1 cellular context compared by ENCODE assay signal in the genomic region with DNA sequence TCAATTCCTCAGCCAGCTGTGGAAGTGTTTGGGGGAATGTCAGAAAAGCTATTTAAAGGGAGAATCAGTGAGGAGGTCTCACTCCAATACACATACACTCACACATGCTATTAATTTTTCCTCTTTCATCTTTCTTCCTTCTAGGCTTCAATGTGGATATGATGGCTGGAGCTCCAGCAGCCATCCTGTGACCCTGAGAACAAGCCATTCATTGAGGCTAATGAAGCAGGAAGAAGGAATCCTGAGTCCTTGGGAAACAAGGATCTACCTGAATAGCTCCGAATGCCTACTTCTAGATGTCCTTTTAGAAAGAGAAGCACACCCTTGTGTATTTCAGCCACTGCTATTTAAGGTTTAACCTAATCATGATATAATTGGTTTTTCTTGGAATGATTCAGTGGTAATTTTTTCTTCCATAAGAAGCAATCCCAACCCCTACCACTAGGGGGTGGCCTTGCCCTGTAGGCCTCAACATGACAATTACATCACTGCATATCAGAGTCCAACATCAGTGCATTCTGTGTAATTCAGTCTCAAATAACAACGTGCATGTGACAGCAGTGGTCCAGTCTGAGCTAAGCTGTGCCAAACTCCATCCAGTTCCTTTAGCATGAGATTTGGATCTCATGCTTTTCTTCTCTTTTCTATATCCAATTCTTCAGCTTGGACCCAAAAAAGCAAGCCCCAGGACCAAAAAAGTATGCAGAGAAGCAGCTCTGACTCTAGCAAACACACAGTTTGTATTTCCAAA.
TF ChIP-seq lines count a peak whose summit lies in the region.

No MANE protein-coding gene starts in this region.

TF ChIP-seq in HepG2, 621 proteins besides CTCF, POLR2A, EP300 and RAD21 (continued from another document and continues in another):
- TF ChIP-seq ARID3A (IDR thresholded peaks at IDR 0.05; ENCODE audit: low read depth, low read length) = peak; percentile 90
- TF ChIP-seq, protein P1, sequence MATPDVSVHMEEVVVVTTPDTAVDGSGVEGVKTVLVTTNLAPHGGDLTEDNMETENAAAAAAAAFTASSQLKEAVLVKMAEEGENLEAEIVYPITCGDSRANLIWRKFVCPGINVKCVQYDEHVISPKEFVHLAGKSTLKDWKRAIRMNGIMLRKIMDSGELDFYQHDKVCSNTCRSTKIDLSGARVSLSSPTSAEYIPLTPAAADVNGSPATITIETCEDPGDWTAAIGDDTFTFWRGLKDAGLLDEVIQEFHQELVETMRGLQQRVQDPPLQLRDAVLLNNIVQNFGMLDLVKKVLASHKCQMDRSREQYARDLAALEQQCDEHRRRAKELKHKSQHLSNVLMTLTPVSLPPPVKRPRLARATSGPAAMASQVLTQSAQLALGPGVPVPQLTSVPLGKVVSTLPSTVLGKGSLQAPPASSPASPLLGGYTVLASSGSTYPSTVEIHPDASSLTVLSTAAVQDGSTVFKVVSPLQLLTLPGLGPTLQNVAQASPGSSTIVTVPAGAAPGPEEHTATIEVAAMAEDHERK (CRISPR knock-in tag; IDR thresholded peaks at IDR 0.05; ENCODE audit: low read depth) = no peak
- no peak for TF ChIP-seq RELA (CRISPR knock-in tag; IDR thresholded peaks at IDR 0.05)
- no peak for TF ChIP-seq NCOA2 (CRISPR knock-in tag; IDR thresholded peaks at IDR 0.05)
- TF ChIP-seq RORA (CRISPR knock-in tag; IDR thresholded peaks at IDR 0.05) = no peak
- TF ChIP-seq GATAD2A (CRISPR knock-in tag; IDR thresholded peaks at IDR 0.05) = no peak
- no peak for TF ChIP-seq CCAR2 (optimal IDR thresholded peaks at IDR 0.05; ENCODE audit: low read depth, low read length)
- no peak for TF ChIP-seq GLI4 (CRISPR knock-in tag; IDR thresholded peaks at IDR 0.05; ENCODE audit: borderline replicate concordance)
- no peak for TF ChIP-seq ARID4A (CRISPR knock-in tag; IDR thresholded peaks at IDR 0.05; ENCODE audit: borderline replicate concordance)
- no peak for TF ChIP-seq PHF8 (CRISPR knock-in tag; IDR thresholded peaks at IDR 0.05)
- TF ChIP-seq GABPA (IDR thresholded peaks at IDR 0.05; ENCODE audit: low read depth, low read length) = no peak
- TF ChIP-seq GABPA (CRISPR knock-in tag; IDR thresholded peaks at IDR 0.05; ENCODE audit: low read depth) = no peak
- TF ChIP-seq, protein P2, sequence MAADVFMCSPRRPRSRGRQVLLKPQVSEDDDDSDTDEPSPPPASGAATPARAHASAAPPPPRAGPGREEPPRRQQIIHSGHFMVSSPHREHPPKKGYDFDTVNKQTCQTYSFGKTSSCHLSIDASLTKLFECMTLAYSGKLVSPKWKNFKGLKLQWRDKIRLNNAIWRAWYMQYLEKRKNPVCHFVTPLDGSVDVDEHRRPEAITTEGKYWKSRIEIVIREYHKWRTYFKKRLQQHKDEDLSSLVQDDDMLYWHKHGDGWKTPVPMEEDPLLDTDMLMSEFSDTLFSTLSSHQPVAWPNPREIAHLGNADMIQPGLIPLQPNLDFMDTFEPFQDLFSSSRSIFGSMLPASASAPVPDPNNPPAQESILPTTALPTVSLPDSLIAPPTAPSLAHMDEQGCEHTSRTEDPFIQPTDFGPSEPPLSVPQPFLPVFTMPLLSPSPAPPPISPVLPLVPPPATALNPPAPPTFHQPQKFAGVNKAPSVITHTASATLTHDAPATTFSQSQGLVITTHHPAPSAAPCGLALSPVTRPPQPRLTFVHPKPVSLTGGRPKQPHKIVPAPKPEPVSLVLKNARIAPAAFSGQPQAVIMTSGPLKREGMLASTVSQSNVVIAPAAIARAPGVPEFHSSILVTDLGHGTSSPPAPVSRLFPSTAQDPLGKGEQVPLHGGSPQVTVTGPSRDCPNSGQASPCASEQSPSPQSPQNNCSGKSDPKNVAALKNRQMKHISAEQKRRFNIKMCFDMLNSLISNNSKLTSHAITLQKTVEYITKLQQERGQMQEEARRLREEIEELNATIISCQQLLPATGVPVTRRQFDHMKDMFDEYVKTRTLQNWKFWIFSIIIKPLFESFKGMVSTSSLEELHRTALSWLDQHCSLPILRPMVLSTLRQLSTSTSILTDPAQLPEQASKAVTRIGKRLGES (CRISPR knock-in tag; IDR thresholded peaks at IDR 0.05; ENCODE audit: borderline replicate concordance) = no peak
- no peak for TF ChIP-seq ZNF772 (CRISPR knock-in tag; IDR thresholded peaks at IDR 0.05)
- no peak for TF ChIP-seq PRMT3 (CRISPR knock-in tag; IDR thresholded peaks at IDR 0.05; ENCODE audit: borderline replicate concordance, low read depth)
- no peak for TF ChIP-seq ELF3 (CRISPR knock-in tag; IDR thresholded peaks at IDR 0.05)
- TF ChIP-seq PTBP1 (IDR thresholded peaks at IDR 0.05; ENCODE audit: low read depth, low read length, poor library complexity, severe bottlenecking) = no peak
- TF ChIP-seq DMAP1 (CRISPR knock-in tag; IDR thresholded peaks at IDR 0.05) = no peak
- TF ChIP-seq, protein P3, sequence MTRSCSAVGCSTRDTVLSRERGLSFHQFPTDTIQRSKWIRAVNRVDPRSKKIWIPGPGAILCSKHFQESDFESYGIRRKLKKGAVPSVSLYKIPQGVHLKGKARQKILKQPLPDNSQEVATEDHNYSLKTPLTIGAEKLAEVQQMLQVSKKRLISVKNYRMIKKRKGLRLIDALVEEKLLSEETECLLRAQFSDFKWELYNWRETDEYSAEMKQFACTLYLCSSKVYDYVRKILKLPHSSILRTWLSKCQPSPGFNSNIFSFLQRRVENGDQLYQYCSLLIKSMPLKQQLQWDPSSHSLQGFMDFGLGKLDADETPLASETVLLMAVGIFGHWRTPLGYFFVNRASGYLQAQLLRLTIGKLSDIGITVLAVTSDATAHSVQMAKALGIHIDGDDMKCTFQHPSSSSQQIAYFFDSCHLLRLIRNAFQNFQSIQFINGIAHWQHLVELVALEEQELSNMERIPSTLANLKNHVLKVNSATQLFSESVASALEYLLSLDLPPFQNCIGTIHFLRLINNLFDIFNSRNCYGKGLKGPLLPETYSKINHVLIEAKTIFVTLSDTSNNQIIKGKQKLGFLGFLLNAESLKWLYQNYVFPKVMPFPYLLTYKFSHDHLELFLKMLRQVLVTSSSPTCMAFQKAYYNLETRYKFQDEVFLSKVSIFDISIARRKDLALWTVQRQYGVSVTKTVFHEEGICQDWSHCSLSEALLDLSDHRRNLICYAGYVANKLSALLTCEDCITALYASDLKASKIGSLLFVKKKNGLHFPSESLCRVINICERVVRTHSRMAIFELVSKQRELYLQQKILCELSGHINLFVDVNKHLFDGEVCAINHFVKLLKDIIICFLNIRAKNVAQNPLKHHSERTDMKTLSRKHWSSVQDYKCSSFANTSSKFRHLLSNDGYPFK (CRISPR knock-in tag; IDR thresholded peaks at IDR 0.05; ENCODE audit: borderline replicate concordance) = no peak
- no peak for TF ChIP-seq ZNF207 (IDR thresholded peaks at IDR 0.05; ENCODE audit: borderline replicate concordance)
- no peak for TF ChIP-seq NBN (conservative IDR thresholded peaks at IDR 0.05)
- TF ChIP-seq NFAT5 (CRISPR knock-in tag; IDR thresholded peaks at IDR 0.05) = no peak
- TF ChIP-seq CENPX (CRISPR knock-in tag; IDR thresholded peaks at IDR 0.05) = no peak
- no peak for TF ChIP-seq SIX4 (CRISPR knock-in tag; IDR thresholded peaks at IDR 0.05)
- no peak for TF ChIP-seq ZSCAN29 (CRISPR knock-in tag; conservative IDR thresholded peaks at IDR 0.05)
- no peak for TF ChIP-seq NFYB (CRISPR knock-in tag; IDR thresholded peaks at IDR 0.05)
- peak; percentile 90 for TF ChIP-seq HNF4A (CRISPR knock-in tag; IDR thresholded peaks at IDR 0.05)
- no peak for TF ChIP-seq ZNF598 (CRISPR knock-in tag; IDR thresholded peaks at IDR 0.05; ENCODE audit: borderline replicate concordance)
- TF ChIP-seq, protein P4, sequence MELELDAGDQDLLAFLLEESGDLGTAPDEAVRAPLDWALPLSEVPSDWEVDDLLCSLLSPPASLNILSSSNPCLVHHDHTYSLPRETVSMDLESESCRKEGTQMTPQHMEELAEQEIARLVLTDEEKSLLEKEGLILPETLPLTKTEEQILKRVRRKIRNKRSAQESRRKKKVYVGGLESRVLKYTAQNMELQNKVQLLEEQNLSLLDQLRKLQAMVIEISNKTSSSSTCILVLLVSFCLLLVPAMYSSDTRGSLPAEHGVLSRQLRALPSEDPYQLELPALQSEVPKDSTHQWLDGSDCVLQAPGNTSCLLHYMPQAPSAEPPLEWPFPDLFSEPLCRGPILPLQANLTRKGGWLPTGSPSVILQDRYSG (CRISPR knock-in tag; IDR thresholded peaks at IDR 0.05) = no peak
- no peak for TF ChIP-seq ZNF101 (CRISPR knock-in tag; IDR thresholded peaks at IDR 0.05; ENCODE audit: borderline replicate concordance, low read depth)
- no peak for TF ChIP-seq ETS1 (CRISPR knock-in tag; IDR thresholded peaks at IDR 0.05)
- TF ChIP-seq, protein P5, sequence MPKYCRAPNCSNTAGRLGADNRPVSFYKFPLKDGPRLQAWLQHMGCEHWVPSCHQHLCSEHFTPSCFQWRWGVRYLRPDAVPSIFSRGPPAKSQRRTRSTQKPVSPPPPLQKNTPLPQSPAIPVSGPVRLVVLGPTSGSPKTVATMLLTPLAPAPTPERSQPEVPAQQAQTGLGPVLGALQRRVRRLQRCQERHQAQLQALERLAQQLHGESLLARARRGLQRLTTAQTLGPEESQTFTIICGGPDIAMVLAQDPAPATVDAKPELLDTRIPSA (CRISPR knock-in tag; IDR thresholded peaks at IDR 0.05; ENCODE audit: borderline replicate concordance) = no peak
